Comparison of ENCODE assay signal across 15 cellular contexts in genomic region chr17:48722201-48722907, GRCh38. TPM values are rescaled to one million over a fixed set of nuclear protein-coding genes. Genes with fewer than 3 reads are reported as not detected.
DNase-seq lines count a peak whose midpoint lies in the region; ATAC-seq lines count a peak whose summit lies in the region.
"Had no signal": no experiment of that assay in that cellular context is flagged by ENCODE, and none has a peak within 500 bp of the region (broad histone marks: within the 10 kb centered on the region; RNA-seq: fewer than 3 reads in every experiment).

PRAC1 (minus strand) TSS chr17:48722518; CDS start chr17:48722392, 126 bp downstream.

- no peaks in the 10 kb centered on the region for H3K9me3 ChIP-seq in effector memory CD4-positive, alpha-beta T cell (ENCODE audit: control insufficient read depth, low read length)
- H3K9me3 ChIP-seq: gastroesophageal sphincter had no signal

- H2AK5ac ChIP-seq in mesendoderm (ENCODE audit: low read length) = no peak within 1 kb of the TSS

- no peaks in the 10 kb centered on the region for H3K36me3 ChIP-seq in mesendoderm (ENCODE audit: control insufficient read depth, insufficient read depth, low read length)
- no peaks in the 10 kb centered on the region for H3K36me3 ChIP-seq in effector memory CD4-positive, alpha-beta T cell (ENCODE audit: control insufficient read depth, insufficient read depth, low read length)
- H3K36me3 ChIP-seq: gastroesophageal sphincter had no signal

- peak within 1 kb of the TSS; percentile 68 for H3K9ac ChIP-seq in mesendoderm (ENCODE audit: low read length)

- H4K5ac ChIP-seq in mesendoderm (ENCODE audit: low read length) = no peak within 1 kb of the TSS

- H3K4me3 Mint-ChIP-seq in stimulated activated naive CD8-positive, alpha-beta T cell treated with anti-CD3 and anti-CD28 coated beads, Interleukin-15, Interleukin-2, amounts not matched to agents 100 ng/mL and 50 ng/mL, for 24 hours = peak within 1 kb of the TSS; percentile 51
- peak within 1 kb of the TSS; percentile 47 for H3K4me3 Mint-ChIP-seq in activated naive CD8-positive, alpha-beta T cell treated with anti-CD3 and anti-CD28 coated beads for 36 hours

- WGBS in mesendoderm (ENCODE audit: extremely low coverage, insufficient coverage, low lambda C conversion rate) = no CpG with 5 or more reads among the region's 21 CpGs

- H3K27ac Mint-ChIP-seq in stimulated activated naive CD8-positive, alpha-beta T cell treated with anti-CD3 and anti-CD28 coated beads, Interleukin-15, Interleukin-2, amounts not matched to agents 100 ng/mL and 50 ng/mL, for 24 hours = no peak within 1 kb of the TSS
- H3K27ac Mint-ChIP-seq in activated naive CD8-positive, alpha-beta T cell treated with anti-CD3 and anti-CD28 coated beads for 36 hours = no peak within 1 kb of the TSS

- peak within 1 kb of the TSS; percentile 86 for H3K4me2 ChIP-seq in mesendoderm (ENCODE audit: low read length)

- H3K4me1 Mint-ChIP-seq in stimulated activated naive CD8-positive, alpha-beta T cell treated with anti-CD3 and anti-CD28 coated beads, Interleukin-15, Interleukin-2, amounts not matched to agents 100 ng/mL and 50 ng/mL, for 24 hours (ENCODE audit: low read depth) = peaks cover 42% of the 10 kb centered on the region
- peaks cover 33% of the 10 kb centered on the region for H3K4me1 Mint-ChIP-seq in activated naive CD8-positive, alpha-beta T cell treated with anti-CD3 and anti-CD28 coated beads for 36 hours

- H3K23ac ChIP-seq in mesendoderm (ENCODE audit: low read length) = peak within 1 kb of the TSS; percentile 92

- H3K56ac ChIP-seq in mesendoderm (ENCODE audit: low read length) = peak within 1 kb of the TSS; percentile 88

- peak within 1 kb of the TSS; percentile 44 for H2BK5ac ChIP-seq in mesendoderm (ENCODE audit: low read length)

- peak within 1 kb of the TSS; percentile 91 for H4K8ac ChIP-seq in mesendoderm (ENCODE audit: low read depth, low read length)

- peaks cover 97% of the 10 kb centered on the region for H3K27me3 Mint-ChIP-seq in stimulated activated naive CD8-positive, alpha-beta T cell treated with anti-CD3 and anti-CD28 coated beads, Interleukin-15, Interleukin-2, amounts not matched to agents 100 ng/mL and 50 ng/mL, for 24 hours
- H3K27me3 Mint-ChIP-seq in activated naive CD8-positive, alpha-beta T cell treated with anti-CD3 and anti-CD28 coated beads for 36 hours = peaks cover 100% of the 10 kb centered on the region

- H3K9me3 Mint-ChIP-seq in stimulated activated naive CD8-positive, alpha-beta T cell treated with anti-CD3 and anti-CD28 coated beads, Interleukin-15, Interleukin-2, amounts not matched to agents 100 ng/mL and 50 ng/mL, for 24 hours = no peaks in the 10 kb centered on the region
- no peaks in the 10 kb centered on the region for H3K9me3 Mint-ChIP-seq in activated naive CD8-positive, alpha-beta T cell treated with anti-CD3 and anti-CD28 coated beads for 36 hours

- H2BK120ac ChIP-seq in mesendoderm (ENCODE audit: low read depth, low read length) = peak within 1 kb of the TSS; percentile 32

- no peaks in the 10 kb centered on the region for H3K79me1 ChIP-seq in mesendoderm (ENCODE audit: low read length)

- peaks cover 2% of the 10 kb centered on the region for H3K4me1 ChIP-seq in mesendoderm (ENCODE audit: control insufficient read depth, low read depth, low read length)
- peaks cover 41% of the 10 kb centered on the region for H3K4me1 ChIP-seq in effector memory CD4-positive, alpha-beta T cell (ENCODE audit: control insufficient read depth, insufficient read depth, low read length, poor library complexity, severe bottlenecking)

- no peak for ATAC-seq in stimulated activated naive CD8-positive, alpha-beta T cell treated with anti-CD3 and anti-CD28 coated beads, Interleukin-15, Interleukin-2, amounts not matched to agents 100 U/mL and 50 U/mL, for 24 hours
- no peak for ATAC-seq in HG02623 (IDR thresholded peaks at IDR 0.05; ENCODE audit: unreplicated experiment)
- ATAC-seq: gastroesophageal sphincter had no signal

- no peaks in the 10 kb centered on the region for H3K79me2 ChIP-seq in mesendoderm (ENCODE audit: control insufficient read depth, insufficient read depth, low read length)

- H3K4ac ChIP-seq in mesendoderm (ENCODE audit: low read depth, low read length) = peak within 1 kb of the TSS; percentile 73

- H2BK15ac ChIP-seq in mesendoderm (replicated peaks; ENCODE audit: low read depth) = no peak within 1 kb of the TSS

- H3K36me3 Mint-ChIP-seq in stimulated activated naive CD8-positive, alpha-beta T cell treated with anti-CD3 and anti-CD28 coated beads, Interleukin-15, Interleukin-2, amounts not matched to agents 100 ng/mL and 50 ng/mL, for 24 hours (ENCODE audit: low read depth) = peaks cover 4% of the 10 kb centered on the region
- H3K36me3 Mint-ChIP-seq in activated naive CD8-positive, alpha-beta T cell treated with anti-CD3 and anti-CD28 coated beads for 36 hours = peaks cover 3% of the 10 kb centered on the region

- H3K27ac ChIP-seq in mesendoderm (ENCODE audit: low read depth, low read length) = peak within 1 kb of the TSS; percentile 84
- H3K27ac ChIP-seq in effector memory CD4-positive, alpha-beta T cell (ENCODE audit: insufficient read depth, low read length, poor library complexity, severe bottlenecking) = no peak within 1 kb of the TSS
- H3K27ac ChIP-seq: gastroesophageal sphincter had no signal

- H3K4me3 ChIP-seq in mesendoderm (ENCODE audit: low read length) = peak within 1 kb of the TSS; percentile 19
- H3K4me3 ChIP-seq in effector memory CD4-positive, alpha-beta T cell (ENCODE audit: insufficient read depth, low read depth, low read length, poor library complexity, severe bottlenecking) = no peak within 1 kb of the TSS
- H3K4me3 ChIP-seq: gastroesophageal sphincter had no signal

- no peak for DNase-seq in stimulated activated naive CD8-positive, alpha-beta T cell treated with anti-CD3 and anti-CD28 coated beads, Interleukin-15, Interleukin-2, amounts not matched to agents 100 U/mL and 50 U/mL, for 24 hours
- no peak for DNase-seq in activated naive CD8-positive, alpha-beta T cell treated with anti-CD3 and anti-CD28 coated beads for 36 hours
- DNase-seq in mesendoderm (peak; percentile 67), NCI-H2196 treated with DMSO at 0.1 percent for 48 hours (lab: John Stamatoyannopoulos, UW; ENCODE audit: unreplicated experiment) (no peak)
- DNase-seq in effector memory CD4-positive, alpha-beta T cell = no peak
- DNase-seq in stimulated activated CD4-positive, alpha-beta T cell treated with anti-CD3 and anti-CD28 coated beads, Interleukin-4, amount 100 ng/mL, for 24 hours = no peak
- DNase-seq: activated CD8-positive, alpha-beta memory T cell treated with anti-CD3 and anti-CD28 coated beads, Interleukin-2, amount 50 U/mL, for 48 hours; NCI-H1092; NCI-H82; small intestine; SW 1271 had no signal

- peaks cover 25% of the 10 kb centered on the region for H3K27me3 ChIP-seq in mesendoderm (ENCODE audit: insufficient read depth, low read length, poor library complexity)
- H3K27me3 ChIP-seq in effector memory CD4-positive, alpha-beta T cell (replicated peaks; ENCODE audit: control insufficient read depth, insufficient read depth, low read length, poor library complexity, severe bottlenecking) = peaks cover 92% of the 10 kb centered on the region

- peak within 1 kb of the TSS; percentile 46 for H3K18ac ChIP-seq in mesendoderm (ENCODE audit: low read length)

RNA-seq across cellular contexts. Expression of gene PRAC1, which starts in this region (rescaled TPM):
- not detected for total RNA-seq in activated naive CD8-positive, alpha-beta T cell treated with anti-CD3 and anti-CD28 coated beads for 36 hours
- polyA plus RNA-seq in mesendoderm (2013, experiment 1 of 2) = 3.5 TPM
- polyA plus RNA-seq in mesendoderm (2013, experiment 2 of 2) = 2.9 TPM
- total RNA-seq: gastroesophageal sphincter, mucosa of gallbladder had no signal
- polyA plus RNA-seq: small intestine had no signal
